1 cellular context compared by ENCODE assay signal in genomic region chr17:1590031-1590746, GRCh38.
TF ChIP-seq lines count a peak whose summit lies in the region.

No MANE protein-coding gene starts in this region.

TF ChIP-seq in H1, 55 proteins besides CTCF, POLR2A, EP300 and RAD21:
- TF ChIP-seq MAFK (IDR thresholded peaks at IDR 0.05; ENCODE audit: low read depth, low read length): peak; percentile 49; the same call in 1 of the 2 replicates
- TF ChIP-seq RFX5 (IDR thresholded peaks at IDR 0.05; ENCODE audit: borderline replicate concordance, low read depth, low read length): no peak
- TF ChIP-seq NANOG (IDR thresholded peaks at IDR 0.05; ENCODE audit: insufficient read depth, low read depth, low read length, poor library complexity, severe bottlenecking): no peak
- TF ChIP-seq BACH1 (IDR thresholded peaks at IDR 0.05; ENCODE audit: low read length): peak; percentile 73
- TF ChIP-seq ZNF274 (IDR thresholded peaks at IDR 0.05; ENCODE audit: borderline replicate concordance, extremely low read depth, low read length): no peak
- TF ChIP-seq CREB1 (IDR thresholded peaks at IDR 0.05): no peak
- no peak for TF ChIP-seq RXRA (IDR thresholded peaks at IDR 0.05; ENCODE audit: insufficient read depth, low read depth, low read length)
- TF ChIP-seq SIN3A (conservative IDR thresholded peaks at IDR 0.05 in 1 of 2, IDR thresholded peaks at IDR 0.05 in 1 of 2; ENCODE audit: low read depth in 1 of 2, low read length in 2 of 2): no peak
- no peak for TF ChIP-seq GABPA (IDR thresholded peaks at IDR 0.05; ENCODE audit: borderline replicate concordance, insufficient read depth, low read length)
- TF ChIP-seq CEBPB (IDR thresholded peaks at IDR 0.05; ENCODE audit: low read depth, low read length): peak; percentile 46; the same call in 1 of the 2 replicates
- TF ChIP-seq EGR1 (IDR thresholded peaks at IDR 0.05; ENCODE audit: borderline replicate concordance, low read depth, low read length): no peak
- no peak for TF ChIP-seq CHD1 (IDR thresholded peaks at IDR 0.05; ENCODE audit: low read depth, low read length)
- TF ChIP-seq KDM4A (IDR thresholded peaks at IDR 0.05; ENCODE audit: low read depth, low read length, severe bottlenecking): no peak
- no peak for TF ChIP-seq ASH2L (IDR thresholded peaks at IDR 0.05; ENCODE audit: low read length)
- no peak for TF ChIP-seq SP4 (IDR thresholded peaks at IDR 0.05; ENCODE audit: low read length)
- TF ChIP-seq CTBP2 (IDR thresholded peaks at IDR 0.05; ENCODE audit: borderline replicate concordance, insufficient read depth, insufficient read length, low read length): no peak
- no peak for TF ChIP-seq SIX5 (IDR thresholded peaks at IDR 0.05; ENCODE audit: low read depth, low read length)
- TF ChIP-seq ATF2 (IDR thresholded peaks at IDR 0.05; ENCODE audit: low read length): no peak
- no peak for TF ChIP-seq TEAD4 (IDR thresholded peaks at IDR 0.05; ENCODE audit: low read depth, low read length)
- no peak for TF ChIP-seq HDAC6 (IDR thresholded peaks at IDR 0.05; ENCODE audit: low read depth, low read length)
- TF ChIP-seq MAX (IDR thresholded peaks at IDR 0.05): no peak
- no peak for TF ChIP-seq JUN (IDR thresholded peaks at IDR 0.05; ENCODE audit: low read depth, low read length)
